In the genomic region with DNA sequence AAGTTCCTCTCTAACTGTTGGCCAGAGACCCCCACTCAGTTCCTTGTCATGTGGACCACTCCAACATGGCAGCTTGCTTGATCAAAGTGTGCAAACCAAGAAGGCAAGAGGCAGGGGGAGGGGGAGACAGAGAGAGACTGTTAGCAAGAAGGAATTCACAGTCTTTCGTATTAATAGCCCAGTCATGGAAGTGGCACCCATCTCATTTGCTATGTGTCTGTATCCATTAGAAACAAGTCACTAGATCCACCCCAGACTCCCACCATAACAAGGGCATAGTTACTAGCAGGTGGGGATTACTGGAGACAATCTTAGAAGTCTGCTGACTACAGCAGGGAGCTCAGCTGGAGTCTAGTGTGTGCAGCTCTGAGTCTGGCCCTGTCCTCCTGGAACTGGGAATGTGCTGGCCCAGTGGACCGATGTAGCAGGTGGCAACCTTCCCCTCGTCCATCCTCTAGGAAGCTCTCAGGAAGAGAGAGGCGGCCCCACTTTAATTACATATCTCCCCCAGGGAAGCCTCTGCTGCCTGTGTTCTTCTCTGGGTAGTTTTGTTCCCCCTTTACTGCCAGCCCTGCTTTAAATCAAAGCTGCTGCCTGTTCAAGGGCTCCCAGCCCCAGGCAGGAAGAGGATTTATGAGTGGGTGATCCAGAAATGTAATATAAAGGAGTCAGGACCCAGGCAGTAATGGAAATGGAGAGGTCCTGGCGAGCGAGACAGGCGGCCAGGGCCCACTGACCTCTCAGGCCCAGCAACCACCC, we compare ENCODE assay signal across 3 cellular contexts.
TF ChIP-seq lines count a peak whose summit lies in the region.

No MANE protein-coding gene starts in this region.

TF ChIP-seq in SK-N-SH, 30 proteins besides CTCF, POLR2A, EP300 and RAD21:
- TF ChIP-seq FOXM1 (IDR thresholded peaks at IDR 0.05; ENCODE audit: low read depth) (no peak), GATA2 (CRISPR knock-in tag; IDR thresholded peaks at IDR 0.05) (peak; percentile 53; the same call in 1 of the 2 replicates), RCOR1 (IDR thresholded peaks at IDR 0.05; ENCODE audit: low read length) (peak; percentile 87)

TF ChIP-seq in SK-N-SH treated with all-trans-retinoic acid at 6 μM for 48 hours, 23 proteins besides CTCF, POLR2A, EP300 and RAD21:
- no peak for TF ChIP-seq ZNF565 (CRISPR knock-in tag; conservative IDR thresholded peaks at IDR 0.05; ENCODE audit: low read depth)

TF ChIP-seq in H1, 55 proteins besides CTCF, POLR2A, EP300 and RAD21:
- TF ChIP-seq SP1 (IDR thresholded peaks at IDR 0.05; ENCODE audit: low read depth, low read length) (no peak), POLR2AphosphoS5 (IDR thresholded peaks at IDR 0.05; ENCODE audit: low read depth, low read length) (no peak), CHD2 (IDR thresholded peaks at IDR 0.05; ENCODE audit: low read length) (no peak), SIX5 (IDR thresholded peaks at IDR 0.05; ENCODE audit: low read depth, low read length) (no peak)
- TF ChIP-seq, protein P1, sequence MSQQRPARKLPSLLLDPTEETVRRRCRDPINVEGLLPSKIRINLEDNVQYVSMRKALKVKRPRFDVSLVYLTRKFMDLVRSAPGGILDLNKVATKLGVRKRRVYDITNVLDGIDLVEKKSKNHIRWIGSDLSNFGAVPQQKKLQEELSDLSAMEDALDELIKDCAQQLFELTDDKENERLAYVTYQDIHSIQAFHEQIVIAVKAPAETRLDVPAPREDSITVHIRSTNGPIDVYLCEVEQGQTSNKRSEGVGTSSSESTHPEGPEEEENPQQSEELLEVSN (IDR thresholded peaks at IDR 0.05) = no peak
